In genomic region chr13:84400711-84401110, GRCh38 we compare ENCODE assay signal across 16 cellular contexts.
DNase-seq lines count a peak whose midpoint lies in the region; ATAC-seq and TF ChIP-seq lines count a peak whose summit lies in the region.
"Had no signal": no experiment of that assay in that cellular context is flagged by ENCODE, and none has a peak within 500 bp of the region (broad histone marks: within the 10 kb centered on the region; RNA-seq: fewer than 3 reads in every experiment).

No MANE protein-coding gene starts in this region.

- no peaks in the 10 kb centered on the region for H4K20me1 ChIP-seq in HCT116 (ENCODE audit: insufficient read depth)

- no peaks in the 10 kb centered on the region for H3K9me3 Mint-ChIP-seq in activated CD8-positive, alpha-beta T cell treated with anti-CD3 and anti-CD28 coated beads, Interleukin-2, amount 10 ng/mL, durations not matched to agents 7 days and 5 days (ENCODE audit: insufficient read depth)
- H3K9me3 Mint-ChIP-seq: activated naive CD4-positive, alpha-beta T cell treated with anti-CD3 and anti-CD28 coated beads, Interleukin-2, amount 50 U/mL, for 24 hours had no signal

- H3K9ac ChIP-seq in HCT116 (ENCODE audit: low read length) = no peak overlapping the region

- TF ChIP-seq CTCF in HCT116 (IDR thresholded peaks at IDR 0.05 in 2 of 3, conservative IDR thresholded peaks at IDR 0.05 in 1 of 3; ENCODE audit: borderline replicate concordance in 1 of 3, insufficient read depth in 1 of 3, low read depth in 2 of 3, low read length in 2 of 3) = no peak

- no TSS peak for BruUV-seq in HCT116 (replicated peaks; lab: Mats Ljungman, UMichigan)

- no peak overlapping the region for H2AFZ ChIP-seq in HCT116 (ENCODE audit: low read depth, low read length, poor library complexity, severe bottlenecking)
- H2AFZ ChIP-seq: PC-9 had no signal

- no peaks in the 10 kb centered on the region for H3K79me2 ChIP-seq in HCT116 (ENCODE audit: insufficient read depth, low read length)

- no peaks in the 10 kb centered on the region for H3K4me1 ChIP-seq in HCT116 (ENCODE audit: control insufficient read depth in 1 of 2, insufficient read depth in 2 of 2, low read length in 2 of 2)
- H3K4me1 ChIP-seq: heart left ventricle, lower lobe of right lung, upper lobe of left lung had no signal

- ATAC-seq in HCT116 = no peak
- peak; percentile 96 for ATAC-seq in SK-N-SH treated with all-trans-retinoic acid at 6 μM for 48 hours
- ATAC-seq in activated CD8-positive, alpha-beta T cell treated with anti-CD3 and anti-CD28 coated beads, Interleukin-2, amount 10 ng/mL, durations not matched to agents 7 days and 5 days = no peak
- ATAC-seq in HG03520 (IDR thresholded peaks at IDR 0.05; ENCODE audit: unreplicated experiment) = no peak
- ATAC-seq: heart left ventricle, lower lobe of right lung had no signal

- H3K27ac ChIP-seq in HCT116 (ENCODE audit: low read depth, low read length) = no peak overlapping the region
- H3K27ac ChIP-seq: heart left ventricle, lower lobe of right lung, neutrophil, PC-9, upper lobe of left lung had no signal

- no peaks in the 10 kb centered on the region for H3K27me3 Mint-ChIP-seq in activated CD8-positive, alpha-beta T cell treated with anti-CD3 and anti-CD28 coated beads, Interleukin-2, amount 10 ng/mL, durations not matched to agents 7 days and 5 days (ENCODE audit: low read depth)
- H3K27me3 Mint-ChIP-seq: activated naive CD4-positive, alpha-beta T cell treated with anti-CD3 and anti-CD28 coated beads, Interleukin-2, amount 50 U/mL, for 24 hours had no signal

- no peaks in the 10 kb centered on the region for H3K4me1 Mint-ChIP-seq in activated CD8-positive, alpha-beta T cell treated with anti-CD3 and anti-CD28 coated beads, Interleukin-2, amount 10 ng/mL, durations not matched to agents 7 days and 5 days (ENCODE audit: low read depth)
- H3K4me1 Mint-ChIP-seq: activated naive CD4-positive, alpha-beta T cell treated with anti-CD3 and anti-CD28 coated beads, Interleukin-2, amount 50 U/mL, for 24 hours had no signal

- no peak for TF ChIP-seq RAD21 in HCT116 (IDR thresholded peaks at IDR 0.05; ENCODE audit: low read depth)

- peaks cover 0 to 17% of the 10 kb centered on the region in 2 experiments; a peak in 2 of 4 replicates for H3K9me3 ChIP-seq in HCT116 (ENCODE audit: control insufficient read depth in 1 of 2, insufficient read depth in 1 of 2, low read depth in 1 of 2, low read length in 2 of 2)
- H3K9me3 ChIP-seq: lower lobe of right lung, neutrophil, upper lobe of left lung had no signal

- CTCF ChIA-PET in HCT116 (lab: Charles Lee) = no interaction called here
- CTCF ChIA-PET in activated CD8-positive, alpha-beta T cell treated with anti-CD3 and anti-CD28 coated beads, Interleukin-2, amount 10 ng/mL, durations not matched to agents 7 days and 5 days (lab: Charles Lee) = no interaction called here

- no peaks in the 10 kb centered on the region for H3K9me2 ChIP-seq in HCT116 (ENCODE audit: insufficient read depth)

- TF ChIP-seq POLR2A in HCT116 (IDR thresholded peaks at IDR 0.05; ENCODE audit: borderline replicate concordance, extremely low read depth, insufficient read depth, insufficient read length) = no peak

- RAD21 ChIA-PET in HCT116 (lab: Charles Lee; ENCODE audit: low non-redundant PET in 1 of 2, low total read pairs in 2 of 2, uncharacterized antibody in 2 of 2, unreplicated experiment in 2 of 2) = no interaction called here

- POLR2A ChIA-PET in HCT116 (lab: Charles Lee) = no interaction called here
- POLR2A ChIA-PET in activated CD8-positive, alpha-beta T cell treated with anti-CD3 and anti-CD28 coated beads, Interleukin-2, amount 10 ng/mL, durations not matched to agents 7 days and 5 days (lab: Charles Lee) = no interaction called here

- no peaks in the 10 kb centered on the region for H3K27me3 ChIP-seq in HCT116 (ENCODE audit: insufficient read depth, low read length)
- H3K27me3 ChIP-seq: heart left ventricle, neutrophil, upper lobe of left lung had no signal

- no peak overlapping the region for H3K4me2 ChIP-seq in HCT116 (ENCODE audit: low read length)
- H3K4me2 ChIP-seq: PC-9 had no signal

- no peaks in the 10 kb centered on the region for H3K36me3 Mint-ChIP-seq in activated CD8-positive, alpha-beta T cell treated with anti-CD3 and anti-CD28 coated beads, Interleukin-2, amount 10 ng/mL, durations not matched to agents 7 days and 5 days (ENCODE audit: low read depth)
- H3K36me3 Mint-ChIP-seq: activated naive CD4-positive, alpha-beta T cell treated with anti-CD3 and anti-CD28 coated beads, Interleukin-2, amount 50 U/mL, for 24 hours had no signal

- intact Hi-C loops in HCT116 (cut with micrococcal nuclease) = no loop called here

- H3K27ac Mint-ChIP-seq in activated CD8-positive, alpha-beta T cell treated with anti-CD3 and anti-CD28 coated beads, Interleukin-2, amount 10 ng/mL, durations not matched to agents 7 days and 5 days = no peak overlapping the region
- H3K27ac Mint-ChIP-seq: activated naive CD4-positive, alpha-beta T cell treated with anti-CD3 and anti-CD28 coated beads, Interleukin-2, amount 50 U/mL, for 24 hours; T-helper 2 cell treated with Interferon-gamma antibody and Interleukin-4, amounts not matched to agents 5 μg/mL and 100 μg/mL, for 36 hours had no signal

- H3K36me3 ChIP-seq in HCT116 (ENCODE audit: control insufficient read depth in 1 of 2, insufficient read depth in 2 of 2, low read length in 2 of 2) = no peaks in the 10 kb centered on the region
- H3K36me3 ChIP-seq: heart left ventricle, lower lobe of right lung, neutrophil, upper lobe of left lung had no signal

- H3K4me3 Mint-ChIP-seq in activated CD8-positive, alpha-beta T cell treated with anti-CD3 and anti-CD28 coated beads, Interleukin-2, amount 10 ng/mL, durations not matched to agents 7 days and 5 days = no peak overlapping the region
- H3K4me3 Mint-ChIP-seq: activated naive CD4-positive, alpha-beta T cell treated with anti-CD3 and anti-CD28 coated beads, Interleukin-2, amount 50 U/mL, for 24 hours; T-helper 2 cell treated with Interferon-gamma antibody and Interleukin-4, amounts not matched to agents 5 μg/mL and 100 μg/mL, for 36 hours had no signal

- DNase-seq in A172 (ENCODE audit: low spot score) = peak; percentile 88
- DNase-seq in HCT116 (ENCODE audit: low read depth, low spot score) = no peak
- DNase-seq in fibroblast of peridontal ligament (ENCODE audit: extremely low read depth) = peak; percentile 91
- no peak for DNase-seq in D341Med (ENCODE audit: low spot score)
- no peak for DNase-seq in UCSD-AML1 (lab: John Stamatoyannopoulos, UW; ENCODE audit: unreplicated experiment)
- no peak for DNase-seq in activated CD8-positive, alpha-beta T cell treated with anti-CD3 and anti-CD28 coated beads, Interleukin-2, amount 10 ng/mL, durations not matched to agents 7 days and 5 days
- DNase-seq: heart left ventricle, Kasumi-1, lower lobe of right lung, PC-9, upper lobe of left lung had no signal

- H3K4me3 ChIP-seq in HCT116 (replicated peaks in 1 of 2; ENCODE audit: low read depth in 1 of 2, low read length in 2 of 2) = no peak overlapping the region
- H3K4me3 ChIP-seq: heart left ventricle, lower lobe of right lung, PC-9, upper lobe of left lung had no signal

TF ChIP-seq in HCT116, 20 proteins besides CTCF, POLR2A, EP300 and RAD21:
- TF ChIP-seq ZFX (IDR thresholded peaks at IDR 0.05) (no peak), TCF7L2 (IDR thresholded peaks at IDR 0.05; ENCODE audit: borderline replicate concordance, extremely low read depth, insufficient read depth, insufficient read length) (peak; percentile 83)

TF ChIP-seq in SK-N-SH treated with all-trans-retinoic acid at 6 μM for 48 hours, 23 proteins besides CTCF, POLR2A, EP300 and RAD21 (continues in another document):
- TF ChIP-seq ZFP30 (CRISPR knock-in tag; IDR thresholded peaks at IDR 0.05) = no peak
- no peak for TF ChIP-seq BACH2 (CRISPR knock-in tag; IDR thresholded peaks at IDR 0.05; ENCODE audit: borderline replicate concordance)
- no peak for TF ChIP-seq PPARA (CRISPR knock-in tag; IDR thresholded peaks at IDR 0.05; ENCODE audit: borderline replicate concordance)
- no peak for TF ChIP-seq ESRRG (CRISPR knock-in tag; IDR thresholded peaks at IDR 0.05)
- TF ChIP-seq, protein P1, sequence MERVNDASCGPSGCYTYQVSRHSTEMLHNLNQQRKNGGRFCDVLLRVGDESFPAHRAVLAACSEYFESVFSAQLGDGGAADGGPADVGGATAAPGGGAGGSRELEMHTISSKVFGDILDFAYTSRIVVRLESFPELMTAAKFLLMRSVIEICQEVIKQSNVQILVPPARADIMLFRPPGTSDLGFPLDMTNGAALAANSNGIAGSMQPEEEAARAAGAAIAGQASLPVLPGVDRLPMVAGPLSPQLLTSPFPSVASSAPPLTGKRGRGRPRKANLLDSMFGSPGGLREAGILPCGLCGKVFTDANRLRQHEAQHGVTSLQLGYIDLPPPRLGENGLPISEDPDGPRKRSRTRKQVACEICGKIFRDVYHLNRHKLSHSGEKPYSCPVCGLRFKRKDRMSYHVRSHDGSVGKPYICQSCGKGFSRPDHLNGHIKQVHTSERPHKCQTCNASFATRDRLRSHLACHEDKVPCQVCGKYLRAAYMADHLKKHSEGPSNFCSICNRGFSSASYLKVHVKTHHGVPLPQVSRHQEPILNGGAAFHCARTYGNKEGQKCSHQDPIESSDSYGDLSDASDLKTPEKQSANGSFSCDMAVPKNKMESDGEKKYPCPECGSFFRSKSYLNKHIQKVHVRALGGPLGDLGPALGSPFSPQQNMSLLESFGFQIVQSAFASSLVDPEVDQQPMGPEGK (CRISPR knock-in tag; IDR thresholded peaks at IDR 0.05; ENCODE audit: borderline replicate concordance) = 0 out of 2 replicates have a peak, but pooled peaks have one; percentile 32
- no peak for TF ChIP-seq ZNF8 (CRISPR knock-in tag; IDR thresholded peaks at IDR 0.05)
- TF ChIP-seq POU6F1 (CRISPR knock-in tag; IDR thresholded peaks at IDR 0.05; ENCODE audit: borderline replicate concordance, low read depth) = no peak

Comparison
In these comparisons a context has a peak if more than half of its experiments do, and no peak if none do; other contexts are left out.
1. DNase-seq: peak in A172 (single experiment) and fibroblast of peridontal ligament (single experiment); none in HCT116 (single experiment), D341Med (single experiment), UCSD-AML1 (single experiment) and activated CD8-positive, alpha-beta T cell treated with anti-CD3 and anti-CD28 coated beads, Interleukin-2, amount 10 ng/mL, durations not matched to agents 7 days and 5 days (single experiment).